9 cellular contexts compared by ENCODE assay signal in genomic region chrX:86133761-86134160, GRCh38. TPM values are rescaled to one million over a fixed set of nuclear protein-coding genes. Genes with fewer than 3 reads are reported as not detected.
DNase-seq lines count a peak whose midpoint lies in the region; ATAC-seq and TF ChIP-seq lines count a peak whose summit lies in the region.
"Had no signal": no experiment of that assay in that cellular context is flagged by ENCODE, and none has a peak within 500 bp of the region (broad histone marks: within the 10 kb centered on the region; RNA-seq: fewer than 3 reads in every experiment).

No MANE protein-coding gene starts in this region.

- in situ Hi-C loops in Panc1 (cut with HindIII; ENCODE audit: low pct_unique_long_range_greater_than_20kb, low sequenced_read_pairs) = no loop called here

- H3K4me1 ChIP-seq in Panc1 (ENCODE audit: control insufficient read depth, insufficient read depth, low read length) = no peaks in the 10 kb centered on the region
- H3K4me1 ChIP-seq: SJSA1 had no signal

- POLR2A ChIA-PET in AG04449 (lab: Yijun Ruan, JAX) = no interaction called here
- POLR2A ChIA-PET in Panc1 (lab: Charles Lee) = no interaction called here

- no TSS peak for BruUV-seq in Panc1 (replicated peaks; lab: Mats Ljungman, UMichigan)

- no peak overlapping the region for H3K27ac ChIP-seq in Panc1 (ENCODE audit: low read length)
- H3K27ac ChIP-seq: SJSA1 had no signal

- CTCF ChIA-PET in AG04449 (lab: Yijun Ruan, JAX) = interaction anchor here (0.8 to 2.1 kb wide), 7 partner anchors 13 to 170 kb away, joined by 3 to 7 read pairs (median 3); no protein-coding TSS in a partner anchor
- CTCF ChIA-PET in Panc1 (lab: Charles Lee) = no interaction called here

- H3K4me3 ChIP-seq in AG04449 (ENCODE audit: low read depth, low read length) (no peak overlapping the region), Panc1 (ENCODE audit: low read depth in 2 of 2, low read length in 2 of 2) (no peak overlapping the region), fibroblast of pulmonary artery (replicated peaks; ENCODE audit: low read depth, low read length) (no peak overlapping the region)
- H3K4me3 ChIP-seq: SJSA1 had no signal

- peak; percentile 63 for ATAC-seq in GM18861 (IDR thresholded peaks at IDR 0.05; ENCODE audit: unreplicated experiment)
- ATAC-seq in Panc1 = no peak
- ATAC-seq in left colon = no peak

- H3K27me3 ChIP-seq in Panc1 (ENCODE audit: control insufficient read depth, insufficient read depth, low read length) = no peaks in the 10 kb centered on the region
- H3K27me3 ChIP-seq: SJSA1 had no signal

- DNase-seq in AG04449 (ENCODE audit: low read depth, low spot score) = no peak
- DNase-seq in Panc1 (ENCODE audit: low read depth, low spot score) = no peak
- peak; percentile 20 for DNase-seq in fibroblast of pulmonary artery (ENCODE audit: low read depth)
- no peak for DNase-seq in effector CD8-positive, alpha-beta T cell (lab: John Stamatoyannopoulos, UW)
- DNase-seq in midbrain (lab: John Stamatoyannopoulos, UW) = no peak
- no peak for DNase-seq in head of caudate nucleus
- no peak for DNase-seq in left colon

- intact Hi-C loops in Panc1 (cut with micrococcal nuclease; ENCODE audit: unreplicated experiment) (no loop called here), head of caudate nucleus (cut with DNase I) (no loop called here), left colon (cut with DNase I, micrococcal nuclease) (no loop called here)

- H3K36me3 ChIP-seq in Panc1 (ENCODE audit: control insufficient read depth, insufficient read depth, low read length) = no peaks in the 10 kb centered on the region
- H3K36me3 ChIP-seq: SJSA1 had no signal

- peak; percentile 22 for TF ChIP-seq CTCF in AG04449 (IDR thresholded peaks at IDR 0.05; ENCODE audit: insufficient read depth, low read length, missing control alignments)
- TF ChIP-seq CTCF in Panc1 (IDR thresholded peaks at IDR 0.05) = peak; percentile 61; the same call in 1 of the 2 replicates
- TF ChIP-seq CTCF in fibroblast of pulmonary artery (IDR thresholded peaks at IDR 0.05; ENCODE audit: low read length, missing control alignments) = peak; percentile 59

- H3K9me3 ChIP-seq in Panc1 (ENCODE audit: control insufficient read depth, insufficient read depth, low read depth, low read length) = no peaks in the 10 kb centered on the region
- H3K9me3 ChIP-seq: SJSA1 had no signal

RNA-seq across cellular contexts. Expression of gene DACH2, which starts 14.5 kb away (rescaled TPM):
- total RNA-seq in Panc1 (2021; ENCODE audit: unreplicated experiment) (0.18 TPM), left colon (not detected)
- 0.12 TPM for polyA plus RNA-seq in Panc1 (2012; ENCODE audit: insufficient read length)
- total RNA-seq: SJSA1 had no signal
